ENCODE assay signal across 10 cellular contexts in genomic region chr4:4461850-4462249, GRCh38.
DNase-seq lines count a peak whose midpoint lies in the region; ATAC-seq, FAIRE-seq and TF ChIP-seq lines count a peak whose summit lies in the region.
"Had no signal": no experiment of that assay in that cellular context is flagged by ENCODE, and none has a peak within 500 bp of the region (broad histone marks: within the 10 kb centered on the region; RNA-seq: fewer than 3 reads in every experiment).

No MANE protein-coding gene starts in this region.

- no peaks in the 10 kb centered on the region for H4K20me1 ChIP-seq in HepG2 (ENCODE audit: insufficient read depth, low read length)

- in situ Hi-C loops in HepG2 (cut with HindIII; ENCODE audit: extremely low pct_ligation_motif_present, low pct_unique_long_range_greater_than_20kb) = no loop called here

- TF ChIP-seq CTCF in HepG2 (CRISPR knock-in tag; IDR thresholded peaks at IDR 0.05) = no peak
- TF ChIP-seq CTCF in thyroid gland (IDR thresholded peaks at IDR 0.05) = no peak
- TF ChIP-seq CTCF in GM10248 (IDR thresholded peaks at IDR 0.05; ENCODE audit: control extremely low read depth, extremely low read depth, low read depth, missing control alignments) = no peak

- no TSS peak for BruUV-seq in HepG2 (replicated peaks; lab: Mats Ljungman, UMichigan)

- no peak overlapping the region for H2AFZ ChIP-seq in HepG2 (ENCODE audit: low read length)

- CTCF ChIA-PET in activated CD4-positive, alpha-beta T cell treated with anti-CD3 and anti-CD28 coated beads for 36 hours (lab: Charles Lee) = no interaction called here
- CTCF ChIA-PET in activated CD8-positive, alpha-beta T cell treated with anti-CD3 and anti-CD28 coated beads, Interleukin-2, amount 10 ng/mL, durations not matched to agents 7 days and 5 days (lab: Charles Lee) = interaction anchor here (0.9 to 1.5 kb wide), 3 partner anchors 17 to 77 kb away, joined by 3 read pairs; no protein-coding TSS in a partner anchor
- CTCF ChIA-PET in HepG2 (lab: Yijun Ruan, JAX; ENCODE audit: low intra/inter-chr PET ratio, low total read pairs) (no interaction called here), GM10248 (lab: Yijun Ruan, JAX) (no interaction called here)

- no peak overlapping the region for H3K4me3 Mint-ChIP-seq in activated CD4-positive, alpha-beta T cell treated with anti-CD3 and anti-CD28 coated beads for 36 hours
- no peak overlapping the region for H3K4me3 Mint-ChIP-seq in activated CD8-positive, alpha-beta T cell treated with anti-CD3 and anti-CD28 coated beads, Interleukin-2, amount 10 ng/mL, durations not matched to agents 7 days and 5 days

- WGBS in HepG2 (ENCODE audit: low lambda C conversion rate) = 19% methylated on average over 5 of the region's 5 CpGs
- WGBS in thyroid gland, 2 donors = 69 to 71% methylated on average over 5 of the region's 5 CpGs

- peak overlapping the region; percentile 71 for H3K4me2 ChIP-seq in HepG2 (ENCODE audit: low read depth, low read length)

- FAIRE-seq in HepG2 (lab: Jason Lieb, UNC) = peak; percentile 50

- peaks cover 38% of the 10 kb centered on the region for H3K4me1 Mint-ChIP-seq in activated CD4-positive, alpha-beta T cell treated with anti-CD3 and anti-CD28 coated beads for 36 hours
- peaks cover 17% of the 10 kb centered on the region for H3K4me1 Mint-ChIP-seq in activated CD8-positive, alpha-beta T cell treated with anti-CD3 and anti-CD28 coated beads, Interleukin-2, amount 10 ng/mL, durations not matched to agents 7 days and 5 days (ENCODE audit: low read depth)

- POLR2A ChIA-PET in activated CD4-positive, alpha-beta T cell treated with anti-CD3 and anti-CD28 coated beads for 36 hours (lab: Charles Lee) = no interaction called here
- POLR2A ChIA-PET in activated CD8-positive, alpha-beta T cell treated with anti-CD3 and anti-CD28 coated beads, Interleukin-2, amount 10 ng/mL, durations not matched to agents 7 days and 5 days (lab: Charles Lee) = no interaction called here
- POLR2A ChIA-PET in HepG2 (lab: Yijun Ruan, JAX) = interaction anchor here (1.5 kb wide), 1 partner anchor 25 kb away, joined by 8 read pairs; no protein-coding TSS in a partner anchor
- POLR2A ChIA-PET in GM10248 (lab: Yijun Ruan, JAX) = no interaction called here

- no peak; a peak in 1 of 4 replicates for TF ChIP-seq EP300 in HepG2 (IDR thresholded peaks at IDR 0.05; ENCODE audit: low read depth in 2 of 2, low read length in 2 of 2)
- TF ChIP-seq EP300 in HepG2 (CRISPR knock-in tag; IDR thresholded peaks at IDR 0.05; ENCODE audit: borderline replicate concordance) = no peak

- intact Hi-C loops in activated CD4-positive, alpha-beta T cell treated with anti-CD3 and anti-CD28 coated beads for 36 hours (cut with DNase I, micrococcal nuclease) = no loop called here
- intact Hi-C loops in HepG2 (cut with micrococcal nuclease; ENCODE audit: unreplicated experiment) (no loop called here), thyroid gland (cut with DNase I) (no loop called here)

- H3K27ac ChIP-seq in HepG2 (ENCODE audit: extremely low read length, insufficient read depth, low read length) = peak overlapping the region; percentile 53
- H3K27ac ChIP-seq in thyroid gland = no peak overlapping the region
- H3K27ac ChIP-seq: HL-60 had no signal

- H3K9me3 ChIP-seq in HepG2 (ENCODE audit: low read length) = no peaks in the 10 kb centered on the region
- H3K9me3 ChIP-seq in thyroid gland = no peaks in the 10 kb centered on the region

- H3K27me3 Mint-ChIP-seq in activated CD4-positive, alpha-beta T cell treated with anti-CD3 and anti-CD28 coated beads for 36 hours = no peaks in the 10 kb centered on the region
- no peaks in the 10 kb centered on the region for H3K27me3 Mint-ChIP-seq in activated CD8-positive, alpha-beta T cell treated with anti-CD3 and anti-CD28 coated beads, Interleukin-2, amount 10 ng/mL, durations not matched to agents 7 days and 5 days (ENCODE audit: low read depth)
- H3K27me3 Mint-ChIP-seq: naive B cell had no signal

- TF ChIP-seq POLR2A in HepG2 (IDR thresholded peaks at IDR 0.05; ENCODE audit: insufficient read depth in 1 of 2, low read depth in 2 of 2, low read length in 2 of 2) (no peak), thyroid gland (IDR thresholded peaks at IDR 0.05) (no peak)

- H3K36me3 ChIP-seq in HepG2 (replicated peaks in 1 of 2; ENCODE audit: control insufficient read depth in 1 of 2, insufficient read depth in 2 of 2, low read length in 2 of 2) (peaks cover 5 to 40% of the 10 kb centered on the region in 2 experiments), thyroid gland (peaks cover 6 to 17% of the 10 kb centered on the region in 2 donors)

- H3K79me2 ChIP-seq in HepG2 (ENCODE audit: insufficient read depth, low read length) = peaks cover 2% of the 10 kb centered on the region

- H3K4me3 ChIP-seq in HepG2 (replicated peaks in 1 of 3; ENCODE audit: insufficient read depth in 1 of 3, low read depth in 2 of 3, low read length in 3 of 3) = peak overlapping the region in 1 of 3 experiments; percentile 50; a peak in 2 of 6 replicates
- no peak overlapping the region for H3K4me3 ChIP-seq in thyroid gland (replicated peaks in 1 of 3)

- H3K27ac Mint-ChIP-seq in activated CD4-positive, alpha-beta T cell treated with anti-CD3 and anti-CD28 coated beads for 36 hours = peak overlapping the region; percentile 58
- peak overlapping the region; percentile 64 for H3K27ac Mint-ChIP-seq in activated CD8-positive, alpha-beta T cell treated with anti-CD3 and anti-CD28 coated beads, Interleukin-2, amount 10 ng/mL, durations not matched to agents 7 days and 5 days
- H3K27ac Mint-ChIP-seq: naive B cell had no signal

- peak; percentile 65 for DNase-seq in activated CD4-positive, alpha-beta T cell treated with anti-CD3 and anti-CD28 coated beads for 36 hours
- no peak for DNase-seq in activated CD4-positive, alpha-beta T cell treated with anti-CD3 and anti-CD28 coated beads for 1 hour
- peak; percentile 29 for DNase-seq in activated CD8-positive, alpha-beta T cell treated with anti-CD3 and anti-CD28 coated beads, Interleukin-2, amount 10 ng/mL, durations not matched to agents 7 days and 5 days
- DNase-seq in HepG2 (ENCODE audit: low spot score) = peak; percentile 83
- DNase-seq in thyroid gland = peak; percentile 42 to 49
- DNase-seq in GF-D8 (lab: John Stamatoyannopoulos, UW) = no peak
- DNase-seq in GM10248 (ENCODE audit: extremely low spot score) = no peak
- DNase-seq: naive B cell had no signal

- no peaks in the 10 kb centered on the region for H3K27me3 ChIP-seq in HepG2 (ENCODE audit: control insufficient read depth in 1 of 2, insufficient read depth in 2 of 2, low read length in 2 of 2)
- no peaks in the 10 kb centered on the region for H3K27me3 ChIP-seq in thyroid gland

- H3K9me3 Mint-ChIP-seq in activated CD4-positive, alpha-beta T cell treated with anti-CD3 and anti-CD28 coated beads for 36 hours (ENCODE audit: low read depth) = peaks cover 5% of the 10 kb centered on the region
- H3K9me3 Mint-ChIP-seq in activated CD8-positive, alpha-beta T cell treated with anti-CD3 and anti-CD28 coated beads, Interleukin-2, amount 10 ng/mL, durations not matched to agents 7 days and 5 days (ENCODE audit: insufficient read depth) = no peaks in the 10 kb centered on the region

- peak; percentile 71 for ATAC-seq in activated CD4-positive, alpha-beta T cell treated with anti-CD3 and anti-CD28 coated beads for 36 hours
- peak; percentile 53 for ATAC-seq in activated CD8-positive, alpha-beta T cell treated with anti-CD3 and anti-CD28 coated beads, Interleukin-2, amount 10 ng/mL, durations not matched to agents 7 days and 5 days
- ATAC-seq in HepG2 (peak; percentile 90), GM19397 (IDR thresholded peaks at IDR 0.05; ENCODE audit: unreplicated experiment) (no peak)

- peaks cover 37% of the 10 kb centered on the region for H3K4me1 ChIP-seq in HepG2 (ENCODE audit: insufficient read depth, low read length)
- H3K4me1 ChIP-seq in thyroid gland = no peaks in the 10 kb centered on the region

- peak overlapping the region; percentile 43 for H3K9ac ChIP-seq in HepG2 (ENCODE audit: insufficient read depth, low read depth, low read length)

- H3K36me3 Mint-ChIP-seq in activated CD4-positive, alpha-beta T cell treated with anti-CD3 and anti-CD28 coated beads for 36 hours (ENCODE audit: low read depth) = peaks cover 28% of the 10 kb centered on the region
- peaks cover 23% of the 10 kb centered on the region for H3K36me3 Mint-ChIP-seq in activated CD8-positive, alpha-beta T cell treated with anti-CD3 and anti-CD28 coated beads, Interleukin-2, amount 10 ng/mL, durations not matched to agents 7 days and 5 days (ENCODE audit: low read depth)

- no peak for TF ChIP-seq RAD21 in HepG2 (CRISPR knock-in tag; IDR thresholded peaks at IDR 0.05)

TF ChIP-seq in HepG2, 621 proteins besides CTCF, POLR2A, EP300 and RAD21 (continues in another document):
- no peak for TF ChIP-seq E2F5 (CRISPR knock-in tag; conservative IDR thresholded peaks at IDR 0.05)
- peak; percentile 43; the same call in 1 of the 2 replicates for TF ChIP-seq RCOR2 (CRISPR knock-in tag; IDR thresholded peaks at IDR 0.05)
- TF ChIP-seq ZBTB37 (CRISPR knock-in tag; IDR thresholded peaks at IDR 0.05) = no peak
- TF ChIP-seq MBNL3 (CRISPR knock-in tag; conservative IDR thresholded peaks at IDR 0.05) = no peak
- 0 out of 2 replicates have a peak, but pooled peaks have one; percentile 19 for TF ChIP-seq TCF7 (IDR thresholded peaks at IDR 0.05; ENCODE audit: low read depth)
- TF ChIP-seq RXRA (CRISPR knock-in tag; IDR thresholded peaks at IDR 0.05) = peak; percentile 66; the same call in 1 of the 2 replicates
- no peak for TF ChIP-seq SRF (IDR thresholded peaks at IDR 0.05; ENCODE audit: low read depth, low read length)

Comparison
In these comparisons a context has a peak if more than half of its experiments do, and no peak if none do; other contexts are left out.
1. DNase-seq: peak in activated CD4-positive, alpha-beta T cell treated with anti-CD3 and anti-CD28 coated beads for 36 hours (single experiment), activated CD8-positive, alpha-beta T cell treated with anti-CD3 and anti-CD28 coated beads, Interleukin-2, amount 10 ng/mL, durations not matched to agents 7 days and 5 days (single experiment), HepG2 (single experiment) and thyroid gland (2 of 2); none in activated CD4-positive, alpha-beta T cell treated with anti-CD3 and anti-CD28 coated beads for 1 hour (single experiment), GF-D8 (single experiment) and GM10248 (single experiment).